Comparison of ENCODE assay signal across 8 cellular contexts in the genomic region with DNA sequence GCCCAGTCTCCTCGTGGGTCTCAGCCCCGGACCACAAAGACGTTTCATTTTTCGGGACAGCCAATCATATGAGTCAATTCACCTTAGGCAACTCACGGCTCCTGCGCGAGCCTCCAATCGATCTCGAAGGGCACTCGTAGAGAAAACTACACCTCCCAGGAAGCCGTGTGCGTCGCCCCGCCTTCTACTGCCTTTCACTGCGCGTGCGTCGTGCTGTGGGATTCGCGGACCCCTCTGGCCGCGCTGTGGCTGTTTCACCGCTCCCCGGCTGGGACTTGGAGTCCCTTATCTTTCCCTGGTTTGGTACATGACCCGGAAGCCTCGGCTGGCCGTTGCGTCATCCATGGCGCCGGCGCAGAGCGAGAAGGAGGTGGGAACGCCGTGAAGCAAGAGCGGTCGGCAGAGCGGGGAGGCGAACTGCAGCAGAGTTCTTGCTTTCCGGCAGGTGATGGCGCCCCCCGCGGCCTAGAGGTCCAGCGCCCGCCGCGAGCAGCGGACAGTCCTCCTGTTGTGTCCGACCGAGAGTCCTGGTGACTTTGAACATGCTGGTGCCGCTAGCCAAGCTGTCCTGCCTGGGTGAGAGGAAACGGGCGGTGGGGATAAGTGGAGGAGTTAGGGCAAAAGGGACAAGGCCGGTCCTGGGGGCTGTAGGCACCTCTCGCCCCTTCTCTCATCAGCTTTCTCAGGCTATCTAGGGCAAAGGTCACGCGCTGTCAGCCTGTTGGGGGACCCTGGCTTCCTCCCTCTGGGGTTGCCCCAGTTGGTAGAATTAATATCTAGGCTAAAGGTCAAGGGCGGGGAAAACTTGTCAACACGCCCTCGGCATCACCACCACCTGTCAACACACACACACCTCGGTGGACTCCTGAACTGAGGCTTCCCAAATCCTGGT. TPM values are rescaled to one million over a fixed set of nuclear protein-coding genes. Genes with fewer than 3 reads are reported as not detected.
A peak's percentile ranks its signal among the peaks of the same experiment; 100 is the strongest.
DNase-seq lines count a peak whose midpoint lies in the region; ATAC-seq and TF ChIP-seq lines count a peak whose summit lies in the region.

ETFDH (plus strand) TSS at position 382 of the 892 bp plus-strand sequence; CDS start at position 543, 161 bp downstream.

- H3K9me2 ChIP-seq in DOHH2 (replicated peaks; ENCODE audit: control insufficient read depth, low read length), result no peaks in the 10 kb centered on the region

- no peaks in the 10 kb centered on the region for H3K27me3 ChIP-seq in DOHH2 (ENCODE audit: control insufficient read depth, low read length)
- H3K27me3 ChIP-seq in Peyer's patch, result no peaks in the 10 kb centered on the region
- no peaks in the 10 kb centered on the region for H3K27me3 ChIP-seq in muscle layer of colon (ENCODE audit: control insufficient read depth in 1 of 2, insufficient read depth in 2 of 2, low read length in 2 of 2)

- ATAC-seq in GM21786 (IDR thresholded peaks at IDR 0.05; ENCODE audit: unreplicated experiment) (peak; percentile 84), esophagus mucosa (peak; percentile 98)
- ATAC-seq in activated T-cell treated with anti-CD3 and anti-CD28 coated beads, Interleukin-2, amount 50 U/mL, for 72 hours (replicated peaks in 1 of 2), result peak; percentile 86 to 88

- peaks cover 26% of the 10 kb centered on the region for H3K4me1 Mint-ChIP-seq in activated T-cell treated with anti-CD3 and anti-CD28 coated beads, Interleukin-2, amount 50 U/mL, for 72 hours (ENCODE audit: low read depth)

- H3K36me3 ChIP-seq in DOHH2 (ENCODE audit: control insufficient read depth, low read length), result peaks cover 17% of the 10 kb centered on the region
- peaks cover 12% of the 10 kb centered on the region for H3K36me3 ChIP-seq in KOPT-K1 (ENCODE audit: insufficient read depth, low read length)
- H3K36me3 ChIP-seq in Peyer's patch, result no peaks in the 10 kb centered on the region
- no peaks in the 10 kb centered on the region for H3K36me3 ChIP-seq in muscle layer of colon (ENCODE audit: insufficient read depth, low read length)

- peak; percentile 95 for TF ChIP-seq CTCF in DOHH2 (IDR thresholded peaks at IDR 0.05; ENCODE audit: low read depth, low read length, poor library complexity, severe bottlenecking)
- TF ChIP-seq CTCF in Peyer's patch (IDR thresholded peaks at IDR 0.05), result peak; percentile 49 to 72 (median 62)

- H3K27ac ChIP-seq in DOHH2 (ENCODE audit: low read depth, low read length) (peak within 1 kb of the TSS; percentile 61), KOPT-K1 (ENCODE audit: low read depth, low read length, poor library complexity, severe bottlenecking) (peak within 1 kb of the TSS; percentile 90), Peyer's patch (peak within 1 kb of the TSS; percentile 91 to 99 (median 96)), muscle layer of colon (ENCODE audit: low read depth, low read length) (peak within 1 kb of the TSS; percentile 75)

- H3K27me3 Mint-ChIP-seq in activated T-cell treated with anti-CD3 and anti-CD28 coated beads, Interleukin-2, amount 50 U/mL, for 72 hours (ENCODE audit: low read depth), result no peaks in the 10 kb centered on the region

- peak; percentile 96 to 99 (median 99) for DNase-seq in Peyer's patch
- DNase-seq in activated T-cell treated with anti-CD3 and anti-CD28 coated beads, Interleukin-2, amount 50 U/mL, for 72 hours, result peak; percentile 96 to 98
- peak; percentile 96 for DNase-seq in stimulated activated CD8-positive, alpha-beta memory T cell treated with anti-CD3 and anti-CD28 coated beads, Interleukin-7, amount 100 ng/mL, for 24 hours (ENCODE audit: low read depth)

- no peaks in the 10 kb centered on the region for H3K9me3 ChIP-seq in DOHH2 (ENCODE audit: control insufficient read depth, insufficient read depth, low read length)
- H3K9me3 ChIP-seq in KOPT-K1 (ENCODE audit: insufficient read depth, low read length, poor library complexity, severe bottlenecking), result no peaks in the 10 kb centered on the region
- H3K9me3 ChIP-seq in Peyer's patch, result no peaks in the 10 kb centered on the region
- H3K9me3 ChIP-seq in muscle layer of colon (ENCODE audit: low read length), result no peaks in the 10 kb centered on the region

- H3K4me2 ChIP-seq in DOHH2 (ENCODE audit: low read length), result peak within 1 kb of the TSS; percentile 97

- H3K4me1 ChIP-seq in DOHH2 (ENCODE audit: control insufficient read depth, low read length), result peaks cover 27% of the 10 kb centered on the region
- H3K4me1 ChIP-seq in Peyer's patch, result peaks cover 0 to 21% (median 0%) of the 10 kb centered on the region in 4 donors
- peaks cover 17% of the 10 kb centered on the region for H3K4me1 ChIP-seq in muscle layer of colon (ENCODE audit: insufficient read depth, low read length)

- no peaks in the 10 kb centered on the region; the same call in none of the 2 replicates for H3F3A ChIP-seq in DOHH2 (ENCODE audit: control insufficient read depth, insufficient read depth)

- no peaks in the 10 kb centered on the region for H3K9me3 Mint-ChIP-seq in activated T-cell treated with anti-CD3 and anti-CD28 coated beads, Interleukin-2, amount 50 U/mL, for 72 hours

- peaks cover 5% of the 10 kb centered on the region; the same call in 1 of the 2 replicates for H4K20me1 ChIP-seq in DOHH2 (ENCODE audit: control insufficient read depth, insufficient read depth, low read depth, low read length)

- H3K27ac Mint-ChIP-seq in activated T-cell treated with anti-CD3 and anti-CD28 coated beads, Interleukin-2, amount 50 U/mL, for 72 hours, result peak within 1 kb of the TSS; percentile 95

- TF ChIP-seq POLR2A in Peyer's patch (IDR thresholded peaks at IDR 0.05), result peak; percentile 80 to 95

- H3K4me3 ChIP-seq in DOHH2 (ENCODE audit: low read length) (peak within 1 kb of the TSS; percentile 96), Peyer's patch (peak within 1 kb of the TSS; percentile 77 to 92 (median 84)), muscle layer of colon (ENCODE audit: low read depth in 1 of 2, low read length in 2 of 2) (peak within 1 kb of the TSS; percentile 61 to 68)

- peaks cover 6 to 8% of the 10 kb centered on the region in 2 donors for H3K36me3 Mint-ChIP-seq in activated T-cell treated with anti-CD3 and anti-CD28 coated beads, Interleukin-2, amount 50 U/mL, for 72 hours (ENCODE audit: insufficient read depth in 2 of 2)

- H3K79me2 ChIP-seq in DOHH2 (ENCODE audit: control insufficient read depth, low read length), result peaks cover 48% of the 10 kb centered on the region

- peak within 1 kb of the TSS; percentile 74 for H3K9ac ChIP-seq in muscle layer of colon (ENCODE audit: low read length)

- peak within 1 kb of the TSS; percentile 93 to 95 for H3K4me3 Mint-ChIP-seq in activated T-cell treated with anti-CD3 and anti-CD28 coated beads, Interleukin-2, amount 50 U/mL, for 72 hours

RNA-seq across cellular contexts. Expression of gene ETFDH, which starts in this region (rescaled TPM):
- 100 to 1,000 TPM in 3 of 4 donors, 10 to 100 TPM in 1; 51.2 to 219 (median 112) TPM for total RNA-seq in Peyer's patch
- total RNA-seq in activated T-cell treated with anti-CD3 and anti-CD28 coated beads, Interleukin-2, amount 50 U/mL, for 72 hours, result 10 to 100 TPM; 30.2 to 38.0 TPM
- 30.4 TPM for total RNA-seq in esophagus mucosa

Comparison
In these comparisons a context has a peak if more than half of its experiments do, and no peak if none do; other contexts are left out.
1. Peak in every context shown above with its lines: DNase-seq, ATAC-seq, H3K4me3 ChIP-seq and H3K27ac ChIP-seq.